ENCODE assay signal across 2 cellular contexts in the genomic region with DNA sequence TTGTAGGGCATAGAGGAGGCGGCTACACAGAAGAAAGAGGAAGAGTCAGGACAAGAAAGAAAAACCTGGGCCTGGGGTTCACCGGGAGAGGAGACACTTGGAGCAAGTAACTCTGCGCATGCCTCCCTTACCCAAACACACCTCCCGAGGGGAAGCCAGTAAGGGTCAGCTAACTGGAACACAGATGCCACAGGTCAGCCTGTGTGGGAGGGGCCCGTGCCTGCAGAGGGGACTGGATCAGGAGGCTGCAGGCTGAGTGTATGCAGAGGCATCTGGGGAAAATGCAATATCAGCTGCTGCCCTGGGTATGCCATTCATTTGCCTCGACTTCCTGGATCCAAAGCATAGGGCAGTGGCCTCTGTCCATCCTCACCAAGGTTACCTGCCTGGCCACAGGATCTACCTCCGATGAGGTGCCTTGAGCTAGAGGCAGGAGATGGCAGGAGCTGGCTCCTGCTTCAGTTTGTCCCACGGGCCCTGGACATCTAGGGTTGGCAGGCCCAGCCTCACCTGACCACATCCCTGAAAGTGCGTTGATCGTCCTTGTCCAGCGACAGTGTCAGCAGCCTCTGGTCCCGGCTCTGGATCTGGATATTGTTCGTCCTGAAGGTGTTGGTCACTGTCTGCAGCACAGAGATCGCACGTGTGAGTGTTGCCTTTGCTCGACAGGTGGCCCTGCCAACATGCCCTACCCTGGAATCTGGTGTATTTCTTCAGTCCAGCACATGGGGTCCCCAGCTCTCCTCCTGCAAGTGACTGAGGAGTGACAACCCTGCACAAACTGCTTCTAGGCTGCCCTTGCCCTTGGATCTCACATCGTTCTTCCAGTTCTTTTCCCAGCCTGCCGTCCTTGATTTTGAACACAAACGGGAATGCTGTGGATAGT.
TF ChIP-seq lines count a peak whose summit lies in the region.

No MANE protein-coding gene starts in this region.

TF ChIP-seq in HepG2, 621 proteins besides CTCF, POLR2A, EP300 and RAD21:
- TF ChIP-seq XRCC5 (optimal IDR thresholded peaks at IDR 0.05; ENCODE audit: low read length) = peak; percentile 27
- peak; percentile 44; the same call in 1 of the 2 replicates for TF ChIP-seq STAG1 (CRISPR knock-in tag; IDR thresholded peaks at IDR 0.05)
- no peak for TF ChIP-seq JUNB (CRISPR knock-in tag; IDR thresholded peaks at IDR 0.05; ENCODE audit: borderline replicate concordance)
- TF ChIP-seq, protein P1, sequence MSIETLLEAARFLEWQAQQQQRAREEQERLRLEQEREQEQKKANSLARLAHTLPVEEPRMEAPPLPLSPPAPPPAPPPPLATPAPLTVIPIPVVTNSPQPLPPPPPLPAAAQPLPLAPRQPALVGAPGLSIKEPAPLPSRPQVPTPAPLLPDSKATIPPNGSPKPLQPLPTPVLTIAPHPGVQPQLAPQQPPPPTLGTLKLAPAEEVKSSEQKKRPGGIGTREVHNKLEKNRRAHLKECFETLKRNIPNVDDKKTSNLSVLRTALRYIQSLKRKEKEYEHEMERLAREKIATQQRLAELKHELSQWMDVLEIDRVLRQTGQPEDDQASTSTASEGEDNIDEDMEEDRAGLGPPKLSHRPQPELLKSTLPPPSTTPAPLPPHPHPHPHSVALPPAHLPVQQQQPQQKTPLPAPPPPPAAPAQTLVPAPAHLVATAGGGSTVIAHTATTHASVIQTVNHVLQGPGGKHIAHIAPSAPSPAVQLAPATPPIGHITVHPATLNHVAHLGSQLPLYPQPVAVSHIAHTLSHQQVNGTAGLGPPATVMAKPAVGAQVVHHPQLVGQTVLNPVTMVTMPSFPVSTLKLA (IDR thresholded peaks at IDR 0.05) = peak; percentile 57

TF ChIP-seq in H1, 55 proteins besides CTCF, POLR2A, EP300 and RAD21:
- 0 out of 2 replicates have a peak, but pooled peaks have one; percentile 38 for TF ChIP-seq TEAD4 (IDR thresholded peaks at IDR 0.05; ENCODE audit: low read depth, low read length)
- TF ChIP-seq, protein P2, sequence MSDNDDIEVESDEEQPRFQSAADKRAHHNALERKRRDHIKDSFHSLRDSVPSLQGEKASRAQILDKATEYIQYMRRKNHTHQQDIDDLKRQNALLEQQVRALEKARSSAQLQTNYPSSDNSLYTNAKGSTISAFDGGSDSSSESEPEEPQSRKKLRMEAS (IDR thresholded peaks at IDR 0.05) = peak; percentile 49; the same call in 1 of the 2 replicates
- no peak for TF ChIP-seq RXRA (IDR thresholded peaks at IDR 0.05; ENCODE audit: insufficient read depth, low read depth, low read length)
TF ChIP-seq in H1: peak in this region for 2.
